Comparison of ENCODE assay signal across 8 cellular contexts in genomic region chr10:46105856-46106409, GRCh38. TPM values are rescaled to one million over a fixed set of nuclear protein-coding genes. Genes with fewer than 3 reads are reported as not detected.
DNase-seq lines count a peak whose midpoint lies in the region; ATAC-seq and TF ChIP-seq lines count a peak whose summit lies in the region.
"Not testable (repeated sequence)": the region's sequence is repeated elsewhere in the genome, so short reads cannot be mapped to it uniquely, and the experiment has no call there.
"Had no signal": no experiment of that assay in that cellular context is flagged by ENCODE, and none has a peak within 500 bp of the region (broad histone marks: within the 10 kb centered on the region; RNA-seq: fewer than 3 reads in every experiment).

No MANE protein-coding gene starts in this region.

- peaks cover 12% of the 10 kb centered on the region for H3K4me1 Mint-ChIP-seq in activated naive CD4-positive, alpha-beta T cell treated with anti-CD3 and anti-CD28 coated beads for 36 hours (ENCODE audit: low read depth)

- intact Hi-C loops in OCI-LY7 (cut with micrococcal nuclease; ENCODE audit: unreplicated experiment); right lobe of liver (cut with DNase I): not testable (repeated sequence)
- intact Hi-C loops in activated naive CD4-positive, alpha-beta T cell treated with anti-CD3 and anti-CD28 coated beads for 36 hours (cut with micrococcal nuclease) = loop anchor here (2.0 kb wide), 1 partner anchor 179 kb away; no protein-coding TSS in a partner anchor

- not testable (repeated sequence) for H3K9me3 ChIP-seq in OCI-LY7 (ENCODE audit: low read length); esophagus (ENCODE audit: control insufficient read depth in 2 of 2, insufficient read depth in 1 of 2, low read depth in 1 of 2, low read length in 1 of 2); right lobe of liver

- not testable (repeated sequence) for H3K9me3 Mint-ChIP-seq in activated naive CD4-positive, alpha-beta T cell treated with anti-CD3 and anti-CD28 coated beads for 36 hours

- WGBS in esophagus, 2 donors = 1 to 4% methylated on average over 26 to 32 of the region's 32 CpGs
- 10% methylated on average over 2 of the region's 32 CpGs for WGBS in right lobe of liver (ENCODE audit: insufficient coverage, low coverage, low lambda C conversion rate, missing lambda C conversion rate)

- not testable (repeated sequence) for H3K79me2 ChIP-seq in OCI-LY7 (ENCODE audit: insufficient read depth, low read depth, low read length)

- not testable (repeated sequence) for H3K4me1 ChIP-seq in OCI-LY7 (ENCODE audit: insufficient read depth, low read length, poor library complexity, severe bottlenecking); esophagus (ENCODE audit: control insufficient read depth in 2 of 2, insufficient read depth in 2 of 2, low read length in 1 of 2); right lobe of liver

- not testable (repeated sequence) for H3K27ac ChIP-seq in OCI-LY7 (ENCODE audit: low read depth, low read length, poor library complexity, severe bottlenecking); esophagus (ENCODE audit: low read depth in 2 of 2, low read length in 1 of 2); right lobe of liver

- CTCF ChIA-PET in OCI-LY7 (lab: Charles Lee; ENCODE audit: unreplicated experiment) = not testable (repeated sequence)
- CTCF ChIA-PET in activated naive CD4-positive, alpha-beta T cell treated with anti-CD3 and anti-CD28 coated beads for 36 hours (lab: Charles Lee) = interaction anchor here (1.1 kb wide), 1 partner anchor 77 kb away, joined by 5 read pairs; no protein-coding TSS in a partner anchor

- peak overlapping the region; percentile 45 for H3K4me2 ChIP-seq in OCI-LY7 (ENCODE audit: low read length)

- TF ChIP-seq CTCF in OCI-LY7 (conservative IDR thresholded peaks at IDR 0.05; ENCODE audit: low read length); right lobe of liver (IDR thresholded peaks at IDR 0.05): not testable (repeated sequence)

- H3K9me2 ChIP-seq in OCI-LY7 (ENCODE audit: insufficient read depth, low read length) = not testable (repeated sequence)

- POLR2A ChIA-PET in OCI-LY7 (lab: Charles Lee) = interaction anchor here (1.7 kb wide), 1 partner anchor 88 kb away, joined by 4 read pairs; no protein-coding TSS in a partner anchor

- BruUV-seq in OCI-LY7 (replicated peaks; lab: Mats Ljungman, UMichigan) = not testable (repeated sequence)

- peak; percentile 40 for ATAC-seq in GM19023 (IDR thresholded peaks at IDR 0.05; ENCODE audit: unreplicated experiment)
- peak; percentile 33 for ATAC-seq in HG02938 (IDR thresholded peaks at IDR 0.05; ENCODE audit: unreplicated experiment)
- peak; percentile 8 to 31 (median 30) for ATAC-seq in right lobe of liver

- not testable (repeated sequence) for H3K36me3 ChIP-seq in OCI-LY7 (ENCODE audit: insufficient read depth, low read length); esophagus (ENCODE audit: control insufficient read depth in 2 of 2, insufficient read depth in 2 of 2, low read length in 1 of 2); right lobe of liver

- not testable (repeated sequence) for H3K27me3 ChIP-seq in esophagus (ENCODE audit: control insufficient read depth in 1 of 2, insufficient read depth in 2 of 2, low read length in 2 of 2); right lobe of liver

- not testable (repeated sequence) for H3K27ac Mint-ChIP-seq in activated naive CD4-positive, alpha-beta T cell treated with anti-CD3 and anti-CD28 coated beads for 36 hours

- H3K4me3 Mint-ChIP-seq in activated naive CD4-positive, alpha-beta T cell treated with anti-CD3 and anti-CD28 coated beads for 36 hours = peak overlapping the region; percentile 62

- H3K4me3 ChIP-seq in OCI-LY7 (ENCODE audit: low read depth, low read length, poor library complexity, severe bottlenecking) (peak overlapping the region; percentile 44), esophagus (ENCODE audit: low read depth in 1 of 2, low read length in 2 of 2) (peak overlapping the region; percentile 11 to 63), right lobe of liver (peak overlapping the region; percentile 49 to 59 (median 50))

- TF ChIP-seq POLR2A in right lobe of liver (IDR thresholded peaks at IDR 0.05) = not testable (repeated sequence)

- not testable (repeated sequence) for H3K36me3 Mint-ChIP-seq in activated naive CD4-positive, alpha-beta T cell treated with anti-CD3 and anti-CD28 coated beads for 36 hours (ENCODE audit: low read depth)

- not testable (repeated sequence) for H3K27me3 Mint-ChIP-seq in activated naive CD4-positive, alpha-beta T cell treated with anti-CD3 and anti-CD28 coated beads for 36 hours (ENCODE audit: low read depth)

- not testable (repeated sequence) for H4K20me1 ChIP-seq in OCI-LY7 (ENCODE audit: insufficient read depth, low read length)

- peak overlapping the region; percentile 17; the same call in 1 of the 2 replicates for H2AFZ ChIP-seq in OCI-LY7 (ENCODE audit: low read length)

- DNase-seq in OCI-LY7 (ENCODE audit: low spot score); activated naive CD4-positive, alpha-beta T cell treated with anti-CD3 and anti-CD28 coated beads for 36 hours; right lobe of liver: not testable (repeated sequence)
- DNase-seq in retina = peak; percentile 33

RNA-seq across cellular contexts. Expression of gene MSMB, which starts 59.9 kb away (rescaled TPM):
- total RNA-seq in OCI-LY7 (2014; rRNA removed; shearing (Covaris generic)) = not detected in 2 replicates
- total RNA-seq in OCI-LY7 (2022) (not detected in 2 replicates), right lobe of liver (under 1 TPM in 1 of 6 experiments, not detected in 5; 0.84 TPM)
- not detected for total RNA-seq in activated naive CD4-positive, alpha-beta T cell treated with anti-CD3 and anti-CD28 coated beads for 36 hours
- under 1 TPM; 0.26 to 0.59 TPM for polyA plus RNA-seq in esophagus
- total RNA-seq: dermis microvascular lymphatic vessel endothelial cell had no signal
